11 cellular contexts compared by ENCODE assay signal in genomic region chr4:5956285-5957021, GRCh38.
DNase-seq lines count a peak whose midpoint lies in the region; ATAC-seq and TF ChIP-seq lines count a peak whose summit lies in the region.
"Had no signal": no experiment of that assay in that cellular context is flagged by ENCODE, and none has a peak within 500 bp of the region (broad histone marks: within the 10 kb centered on the region; RNA-seq: fewer than 3 reads in every experiment).

No MANE protein-coding gene starts in this region.

- no peak overlapping the region for H3K27ac ChIP-seq in A673 (ENCODE audit: low read depth, low read length, poor library complexity, severe bottlenecking)
- peak overlapping the region; percentile 35; the same call in 1 of the 2 replicates for H3K27ac ChIP-seq in HUES64 (ENCODE audit: low read depth, low read length)
- H3K27ac ChIP-seq: neutrophil had no signal

- H3K9me3 ChIP-seq in A673 (ENCODE audit: low read depth, low read length, poor library complexity, severe bottlenecking) (no peaks in the 10 kb centered on the region), HUES64 (ENCODE audit: insufficient read depth, low read depth, low read length) (no peaks in the 10 kb centered on the region)
- H3K9me3 ChIP-seq: neutrophil had no signal

- no peaks in the 10 kb centered on the region for H3K36me3 Mint-ChIP-seq in activated T-cell treated with anti-CD3 and anti-CD28 coated beads, Interleukin-2, amount 50 U/mL, for 72 hours (ENCODE audit: insufficient read depth in 2 of 2)
- H3K36me3 Mint-ChIP-seq: stimulated activated naive B cell treated with anti-CD40 and anti-IgM and Interleukin-4, amounts not matched to agents 10 μg/mL and 1 μg/mL and 100 μg/mL, for 72 hours had no signal

- peak; percentile 67 for DNase-seq in A673 (ENCODE audit: low spot score)
- DNase-seq in NCI-H69 (lab: John Stamatoyannopoulos, UW): peak; percentile 99
- peak; percentile 63 for DNase-seq in islet precursor cell
- no peak for DNase-seq in activated T-cell treated with anti-CD3 and anti-CD28 coated beads, Interleukin-2, amount 50 U/mL, for 72 hours
- DNase-seq: SIG-M5; stimulated activated naive B cell treated with anti-CD40 and anti-IgM and Interleukin-4, amounts not matched to agents 10 μg/mL and 1 μg/mL and 100 μg/mL, for 72 hours had no signal

- WGBS in HUES64: 39% methylated on average over 16 of the region's 16 CpGs

- no peak for TF ChIP-seq CTCF in A673 (conservative IDR thresholded peaks at IDR 0.05; ENCODE audit: low read depth, low read length)

- H3K27me3 Mint-ChIP-seq in activated T-cell treated with anti-CD3 and anti-CD28 coated beads, Interleukin-2, amount 50 U/mL, for 72 hours (ENCODE audit: low read depth): no peaks in the 10 kb centered on the region

- no peak overlapping the region for H3K4me3 Mint-ChIP-seq in activated T-cell treated with anti-CD3 and anti-CD28 coated beads, Interleukin-2, amount 50 U/mL, for 72 hours
- H3K4me3 Mint-ChIP-seq: stimulated activated naive B cell treated with anti-CD40 and anti-IgM and Interleukin-4, amounts not matched to agents 10 μg/mL and 1 μg/mL and 100 μg/mL, for 72 hours had no signal

- POLR2A ChIA-PET in A673 (lab: Charles Lee; ENCODE audit: low non-redundant PET): no interaction called here

- no TSS peak for BruUV-seq in A673 (replicated peaks; lab: Mats Ljungman, UMichigan)

- H3K9me3 Mint-ChIP-seq in activated T-cell treated with anti-CD3 and anti-CD28 coated beads, Interleukin-2, amount 50 U/mL, for 72 hours: peaks cover 0 to 4% of the 10 kb centered on the region in 2 donors
- H3K9me3 Mint-ChIP-seq: stimulated activated naive B cell treated with anti-CD40 and anti-IgM and Interleukin-4, amounts not matched to agents 10 μg/mL and 1 μg/mL and 100 μg/mL, for 72 hours had no signal

- intact Hi-C loops in A673 (cut with micrococcal nuclease; ENCODE audit: unreplicated experiment): no loop called here

- ATAC-seq in HG03354 (IDR thresholded peaks at IDR 0.05; ENCODE audit: poor library complexity, severe bottlenecking, unreplicated experiment) (no peak), HG03097 (IDR thresholded peaks at IDR 0.05; ENCODE audit: low FRiP score, unreplicated experiment) (no peak), GM18909 (IDR thresholded peaks at IDR 0.05; ENCODE audit: poor library complexity, unreplicated experiment) (no peak)
- no peak for ATAC-seq in activated T-cell treated with anti-CD3 and anti-CD28 coated beads, Interleukin-2, amount 50 U/mL, for 72 hours (replicated peaks in 1 of 2)

- H3K4me3 ChIP-seq in A673 (ENCODE audit: low read depth, low read length, poor library complexity, severe bottlenecking) (no peak overlapping the region), HUES64 (ENCODE audit: low read length) (no peak overlapping the region)

- H3K9ac ChIP-seq in HUES64 (ENCODE audit: low read depth, low read length): no peak overlapping the region

- CTCF ChIA-PET in A673 (lab: Charles Lee): no interaction called here

- H3K27me3 ChIP-seq in A673 (replicated peaks; ENCODE audit: insufficient read depth, low read depth, low read length, poor library complexity) (no peaks in the 10 kb centered on the region), HUES64 (ENCODE audit: insufficient read depth, low read length) (peaks cover 46% of the 10 kb centered on the region)

- H3K4me1 Mint-ChIP-seq in activated T-cell treated with anti-CD3 and anti-CD28 coated beads, Interleukin-2, amount 50 U/mL, for 72 hours (ENCODE audit: low read depth): no peaks in the 10 kb centered on the region

- H3K27ac Mint-ChIP-seq in activated T-cell treated with anti-CD3 and anti-CD28 coated beads, Interleukin-2, amount 50 U/mL, for 72 hours: no peak overlapping the region
- H3K27ac Mint-ChIP-seq: stimulated activated naive B cell treated with anti-CD40 and anti-IgM and Interleukin-4, amounts not matched to agents 10 μg/mL and 1 μg/mL and 100 μg/mL, for 72 hours had no signal

- peaks cover 14% of the 10 kb centered on the region for H3K4me1 ChIP-seq in A673 (ENCODE audit: insufficient read depth, low read length, poor library complexity, severe bottlenecking)
- H3K4me1 ChIP-seq in HUES64 (ENCODE audit: insufficient read depth, low read length): peaks cover 12% of the 10 kb centered on the region

- H3K36me3 ChIP-seq in A673 (ENCODE audit: insufficient read depth, low read length, poor library complexity, severe bottlenecking) (no peaks in the 10 kb centered on the region), HUES64 (ENCODE audit: insufficient read depth, low read length) (no peaks in the 10 kb centered on the region)
- H3K36me3 ChIP-seq: neutrophil had no signal

Comparison
In these comparisons a context has a peak if more than half of its experiments do, and no peak if none do; other contexts are left out.
1. DNase-seq: peak in A673 (single experiment), NCI-H69 (single experiment) and islet precursor cell (single experiment); none in activated T-cell treated with anti-CD3 and anti-CD28 coated beads, Interleukin-2, amount 50 U/mL, for 72 hours (0 of 2).